Comparison of ENCODE assay signal across 10 cellular contexts in the genomic region with DNA sequence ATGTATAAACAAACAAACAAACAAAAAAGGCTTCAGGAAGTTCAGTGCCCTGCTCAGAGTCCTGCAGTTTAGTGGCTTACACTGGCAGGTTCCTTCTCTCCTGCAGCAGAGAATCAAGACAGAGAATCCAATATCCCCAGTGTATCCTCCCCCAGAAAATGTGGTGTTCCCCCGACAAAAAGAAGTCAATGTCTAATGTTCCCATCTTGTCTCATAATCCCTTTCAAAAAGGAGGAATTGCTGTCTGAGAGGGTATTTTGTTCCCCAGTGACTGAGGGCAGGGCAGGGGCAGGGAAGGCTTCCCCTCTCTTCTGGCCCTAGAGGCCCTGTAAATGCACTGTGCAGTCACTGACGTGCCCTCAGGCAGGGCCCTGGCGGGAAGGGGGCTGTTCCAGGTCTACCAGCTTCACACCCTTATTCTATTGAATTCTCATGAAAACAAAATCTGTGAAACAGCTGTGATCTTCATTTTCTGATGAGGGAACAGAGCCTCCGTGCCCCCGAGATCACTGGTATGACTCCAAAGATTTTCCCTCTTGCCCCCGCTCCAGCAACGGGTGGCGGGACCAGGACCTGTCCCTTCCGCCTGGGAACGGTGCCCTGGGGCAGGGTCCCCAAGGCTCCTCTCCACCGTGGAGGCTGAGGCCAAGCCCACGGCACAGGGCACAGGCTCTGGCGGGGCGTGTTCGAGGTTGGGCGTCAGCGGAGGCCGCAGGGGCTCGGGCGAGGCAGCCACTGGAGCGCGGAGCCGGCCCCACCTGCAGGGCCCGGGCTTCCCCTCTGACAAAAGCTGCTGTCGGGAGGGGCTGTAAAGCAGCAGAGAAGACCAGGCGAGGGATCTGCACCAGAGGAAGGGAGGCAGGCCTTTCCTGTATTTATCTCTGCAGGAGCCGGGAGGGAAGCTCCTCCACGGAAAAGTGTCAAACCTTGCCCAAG. TPM values are rescaled to one million over a fixed set of nuclear protein-coding genes. Genes with fewer than 3 reads are reported as not detected.
DNase-seq lines count a peak whose midpoint lies in the region; ATAC-seq and TF ChIP-seq lines count a peak whose summit lies in the region.
"Had no signal": no experiment of that assay in that cellular context is flagged by ENCODE, and none has a peak within 500 bp of the region (broad histone marks: within the 10 kb centered on the region; RNA-seq: fewer than 3 reads in every experiment).

No MANE protein-coding gene starts in this region.

- CTCF ChIA-PET in MCF 10A (lab: Yijun Ruan, JAX): interaction anchor here (1.1 to 1.4 kb wide), 2 partner anchors 13 to 15 kb away, joined by 4 read pairs; no protein-coding TSS in a partner anchor

- ATAC-seq in HG02884 (IDR thresholded peaks at IDR 0.05; ENCODE audit: unreplicated experiment): peak; percentile 64
- ATAC-seq in stimulated activated naive B cell treated with anti-CD40 and anti-IgM and Interleukin-4, amounts not matched to agents 10 μg/mL and 1 μg/mL and 100 μg/mL, for 72 hours (replicated peaks): peak; percentile 69 to 73

- peak overlapping the region; percentile 77 to 84 for H3K4me3 Mint-ChIP-seq in stimulated activated naive B cell treated with anti-CD40 and anti-IgM and Interleukin-4, amounts not matched to agents 10 μg/mL and 1 μg/mL and 100 μg/mL, for 72 hours
- no peak overlapping the region for H3K4me3 Mint-ChIP-seq in MCF 10A (ENCODE audit: unreplicated experiment)
- H3K4me3 Mint-ChIP-seq: activated naive CD4-positive, alpha-beta T cell treated with anti-CD3 and anti-CD28 coated beads, Interleukin-2, amount 50 U/mL, for 24 hours had no signal

- POLR2A ChIA-PET in MCF 10A (lab: Yijun Ruan, JAX): no interaction called here

- peak overlapping the region; percentile 97 for H3K27ac Mint-ChIP-seq in stimulated activated naive B cell treated with anti-CD40 and anti-IgM and Interleukin-4, amounts not matched to agents 10 μg/mL and 1 μg/mL and 100 μg/mL, for 72 hours
- H3K27ac Mint-ChIP-seq in MCF 10A (ENCODE audit: low read depth, unreplicated experiment): no peak overlapping the region
- H3K27ac Mint-ChIP-seq: activated naive CD4-positive, alpha-beta T cell treated with anti-CD3 and anti-CD28 coated beads, Interleukin-2, amount 50 U/mL, for 24 hours had no signal

- peak; percentile 16 for DNase-seq in NCI-H2227 (lab: John Stamatoyannopoulos, UW; ENCODE audit: unreplicated experiment)
- no peak for DNase-seq in NCI-H2227 treated with DMSO at 0.1 percent for 48 hours (lab: John Stamatoyannopoulos, UW)
- DNase-seq in SK-N-DZ (ENCODE audit: low spot score): peak; percentile 48
- DNase-seq in stimulated activated naive B cell treated with anti-CD40 and anti-IgM and Interleukin-4, amounts not matched to agents 10 μg/mL and 1 μg/mL and 100 μg/mL, for 72 hours: peak; percentile 93
- DNase-seq in glomerular visceral epithelial cell (ENCODE audit: extremely low spot score): no peak
- no peak for DNase-seq in MCF 10A (ENCODE audit: unreplicated experiment)
- no peak for DNase-seq in superior temporal gyrus (ENCODE audit: extremely low spot score)

- no TSS peak for BruUV-seq in MCF 10A (replicated peaks; lab: Mats Ljungman, UMichigan)

- TF ChIP-seq CTCF in MCF 10A (IDR thresholded peaks at IDR 0.05; ENCODE audit: unreplicated experiment): no peak

- H3K36me3 Mint-ChIP-seq in stimulated activated naive B cell treated with anti-CD40 and anti-IgM and Interleukin-4, amounts not matched to agents 10 μg/mL and 1 μg/mL and 100 μg/mL, for 72 hours: peaks cover 0 to 10% of the 10 kb centered on the region in 2 donors
- peaks cover 12% of the 10 kb centered on the region for H3K36me3 Mint-ChIP-seq in MCF 10A (ENCODE audit: insufficient read depth, unreplicated experiment)
- H3K36me3 Mint-ChIP-seq: activated naive CD4-positive, alpha-beta T cell treated with anti-CD3 and anti-CD28 coated beads, Interleukin-2, amount 50 U/mL, for 24 hours had no signal

- H3K9me3 Mint-ChIP-seq in stimulated activated naive B cell treated with anti-CD40 and anti-IgM and Interleukin-4, amounts not matched to agents 10 μg/mL and 1 μg/mL and 100 μg/mL, for 72 hours: peaks cover 2 to 4% of the 10 kb centered on the region in 2 donors
- H3K9me3 Mint-ChIP-seq in MCF 10A (ENCODE audit: unreplicated experiment): no peaks in the 10 kb centered on the region
- H3K9me3 Mint-ChIP-seq: activated naive CD4-positive, alpha-beta T cell treated with anti-CD3 and anti-CD28 coated beads, Interleukin-2, amount 50 U/mL, for 24 hours had no signal

- intact Hi-C loops in MCF 10A (cut with micrococcal nuclease): no loop called here

- H3K27me3 Mint-ChIP-seq in stimulated activated naive B cell treated with anti-CD40 and anti-IgM and Interleukin-4, amounts not matched to agents 10 μg/mL and 1 μg/mL and 100 μg/mL, for 72 hours: no peaks in the 10 kb centered on the region
- H3K27me3 Mint-ChIP-seq in MCF 10A (ENCODE audit: insufficient read depth, unreplicated experiment): no peaks in the 10 kb centered on the region

- peaks cover 38 to 63% of the 10 kb centered on the region in 2 donors for H3K4me1 Mint-ChIP-seq in stimulated activated naive B cell treated with anti-CD40 and anti-IgM and Interleukin-4, amounts not matched to agents 10 μg/mL and 1 μg/mL and 100 μg/mL, for 72 hours
- H3K4me1 Mint-ChIP-seq in MCF 10A (ENCODE audit: insufficient read depth, unreplicated experiment): no peaks in the 10 kb centered on the region
- H3K4me1 Mint-ChIP-seq: activated naive CD4-positive, alpha-beta T cell treated with anti-CD3 and anti-CD28 coated beads, Interleukin-2, amount 50 U/mL, for 24 hours had no signal

RNA-seq across cellular contexts. Expression of gene WDFY4, which starts 13.4 kb away (rescaled TPM):
- polyA plus RNA-seq in SK-N-DZ (2014; cell fraction: cytosol; rRNA removed): 0.59 and 2.1 TPM in 2 replicates
- polyA plus RNA-seq in SK-N-DZ (2014; cell fraction: nucleus; rRNA removed): 1.3 and 3.4 TPM in 2 replicates
- not detected in 2 replicates for total RNA-seq in MCF 10A (2022)
- total RNA-seq: A172 had no signal

Comparison
In these comparisons a context has a peak if more than half of its experiments do, and no peak if none do; other contexts are left out.
1. DNase-seq: peak in NCI-H2227 (single experiment), SK-N-DZ (single experiment) and stimulated activated naive B cell treated with anti-CD40 and anti-IgM and Interleukin-4, amounts not matched to agents 10 μg/mL and 1 μg/mL and 100 μg/mL, for 72 hours (single experiment); none in NCI-H2227 treated with DMSO at 0.1 percent for 48 hours (single experiment), glomerular visceral epithelial cell (single experiment), MCF 10A (single experiment) and superior temporal gyrus (single experiment).